Comparison of ENCODE assay signal across 8 cellular contexts in genomic region chr3:10839167-10839566, GRCh38. TPM values are rescaled to one million over a fixed set of nuclear protein-coding genes. Genes with fewer than 3 reads are reported as not detected.
"Had no signal": no experiment of that assay in that cellular context is flagged by ENCODE, and none has a peak within 500 bp of the region (broad histone marks: within the 10 kb centered on the region; RNA-seq: fewer than 3 reads in every experiment).

No MANE protein-coding gene starts in this region.

- DNase-seq: H9, HCEC 1CT, HFFc6, KBM-7 had no signal

- H3K4me2 ChIP-seq: GM23338 had no signal

- ATAC-seq: GM23338, HepG2 had no signal

- H3K27ac ChIP-seq: HL-60 had no signal

- H2AFZ ChIP-seq: GM23338 had no signal

- H3K4me3 ChIP-seq: GM23338 had no signal

RNA-seq across cellular contexts. Expression of gene SLC6A11, which starts 23.1 kb away (rescaled TPM):
- total RNA-seq: HT1080 had no signal
